Comparison of ENCODE assay signal across 13 cellular contexts in genomic region chrX:74449937-74450330, GRCh38. TPM values are rescaled to one million over a fixed set of nuclear protein-coding genes. Genes with fewer than 3 reads are reported as not detected.
DNase-seq lines count a peak whose midpoint lies in the region; ATAC-seq and TF ChIP-seq lines count a peak whose summit lies in the region.
"Had no signal": no experiment of that assay in that cellular context is flagged by ENCODE, and none has a peak within 500 bp of the region (broad histone marks: within the 10 kb centered on the region; RNA-seq: fewer than 3 reads in every experiment).

No MANE protein-coding gene starts in this region.

- CTCF ChIA-PET in Panc1 (lab: Charles Lee) = no interaction called here

- intact Hi-C loops in Panc1 (cut with micrococcal nuclease; ENCODE audit: unreplicated experiment) (loop anchor here (10.0 kb wide), 1 partner anchor 65 kb away; no protein-coding TSS in a partner anchor), lower leg skin (cut with DNase I; ENCODE audit: low total_unique reads) (no loop called here)

- peak; percentile 12 for DNase-seq in GM04503 (ENCODE audit: low read depth)
- DNase-seq in Panc1 (ENCODE audit: low read depth, low spot score) = peak; percentile 18
- peak; percentile 66 for DNase-seq in epithelial cell of prostate (ENCODE audit: low read depth, low spot score)
- DNase-seq in trophoblast cell = peak; percentile 61 to 79
- no peak for DNase-seq in MV-4-11 (lab: John Stamatoyannopoulos, UW)
- DNase-seq in lower leg skin (ENCODE audit: low spot score in 2 of 2) = no peak
- no peak for DNase-seq in 8988T
- DNase-seq: KG1, mesendoderm, NCI-H524 treated with DMSO at 0.1 percent for 48 hours had no signal

- H3K79me2 ChIP-seq in trophoblast cell (ENCODE audit: control insufficient read depth, insufficient read depth, low read length, poor library complexity) = no peaks in the 10 kb centered on the region

- H3K4me1 ChIP-seq in Panc1 (ENCODE audit: control insufficient read depth, insufficient read depth, low read length) (no peaks in the 10 kb centered on the region; the same call in 1 of the 2 replicates), trophoblast cell (ENCODE audit: control insufficient read depth in 1 of 2, insufficient read depth in 2 of 2, low read length in 2 of 2) (no peaks in the 10 kb centered on the region)

- no peak overlapping the region for H2BK120ac ChIP-seq in trophoblast cell (ENCODE audit: insufficient read depth, low read length, poor library complexity)

- no peaks in the 10 kb centered on the region for H3K79me1 ChIP-seq in trophoblast cell (ENCODE audit: low read length)

- in situ Hi-C loops in Panc1 (cut with HindIII; ENCODE audit: low pct_unique_long_range_greater_than_20kb, low sequenced_read_pairs) = no loop called here

- no peak overlapping the region for H3K18ac ChIP-seq in trophoblast cell (ENCODE audit: low read length)

- no peak overlapping the region for H2AFZ ChIP-seq in trophoblast cell (ENCODE audit: insufficient read depth, low read length, poor library complexity)

- BruUV-seq in Panc1 (replicated peaks; lab: Mats Ljungman, UMichigan) = no TSS peak

- H3K9me3 ChIP-seq in Panc1 (ENCODE audit: control insufficient read depth, insufficient read depth, low read depth, low read length) (no peaks in the 10 kb centered on the region), trophoblast cell (ENCODE audit: insufficient read depth, low read depth, low read length) (no peaks in the 10 kb centered on the region)

- no peak overlapping the region for H3K14ac ChIP-seq in trophoblast cell (ENCODE audit: low read length)

- H4K8ac ChIP-seq in trophoblast cell (ENCODE audit: low read depth, low read length) = no peak overlapping the region

- no CpG with 5 or more reads among the region's 3 CpGs for WGBS in trophoblast cell (ENCODE audit: extremely low coverage, insufficient coverage, insufficient read length)
- WGBS in lower leg skin, 2 donors = 64 to 77% methylated on average over 3 of the region's 3 CpGs

- no peak overlapping the region for H3K9ac ChIP-seq in trophoblast cell (ENCODE audit: low read length)

- H3K27ac ChIP-seq in Panc1 (ENCODE audit: low read length) = no peak overlapping the region
- H3K27ac ChIP-seq in epithelial cell of prostate = peak overlapping the region; percentile 95
- H3K27ac ChIP-seq in trophoblast cell (ENCODE audit: low read depth, low read length) = no peak overlapping the region

- no peak overlapping the region for H2BK12ac ChIP-seq in trophoblast cell (ENCODE audit: low read length)

- no peak for TF ChIP-seq POLR2A in lower leg skin (IDR thresholded peaks at IDR 0.05)

- H2BK5ac ChIP-seq in trophoblast cell (ENCODE audit: low read depth, low read length, poor library complexity) = no peak overlapping the region

- H4K91ac ChIP-seq in trophoblast cell (ENCODE audit: low read depth, low read length) = no peak overlapping the region

- no peak overlapping the region for H3K4me3 ChIP-seq in Panc1 (ENCODE audit: low read depth in 2 of 2, low read length in 2 of 2)
- no peak overlapping the region for H3K4me3 ChIP-seq in trophoblast cell (ENCODE audit: low read depth, low read length)
- no peak overlapping the region for H3K4me3 ChIP-seq in lower leg skin (ENCODE audit: low read depth, poor library complexity, severe bottlenecking)

- POLR2A ChIA-PET in Panc1 (lab: Charles Lee) = no interaction called here

- no peak overlapping the region for H2AK5ac ChIP-seq in trophoblast cell (ENCODE audit: low read length)

- peak; percentile 65 for ATAC-seq in Panc1
- no peak for ATAC-seq in GM18873 (IDR thresholded peaks at IDR 0.05; ENCODE audit: low FRiP score, unreplicated experiment)
- ATAC-seq: activated CD8-positive, alpha-beta T cell treated with anti-CD3 and anti-CD28 coated beads for 36 hours; Right ventricle myocardium inferior had no signal

- H3K4me2 ChIP-seq in trophoblast cell (ENCODE audit: low read length) = no peak overlapping the region

- TF ChIP-seq CTCF in Panc1 (IDR thresholded peaks at IDR 0.05) = no peak
- TF ChIP-seq CTCF in lower leg skin (IDR thresholded peaks at IDR 0.05) = no peak

- H3K4ac ChIP-seq in trophoblast cell (ENCODE audit: low read depth, low read length) = no peak overlapping the region

- H3K27me3 ChIP-seq in Panc1 (ENCODE audit: control insufficient read depth, insufficient read depth, low read length) = no peaks in the 10 kb centered on the region
- H3K27me3 ChIP-seq in trophoblast cell (ENCODE audit: insufficient read depth, low read length) = no peaks in the 10 kb centered on the region

- H4K12ac ChIP-seq in trophoblast cell (ENCODE audit: low read depth, low read length) = no peak overlapping the region

- no peak overlapping the region for H3K23ac ChIP-seq in trophoblast cell (ENCODE audit: low read length)

- H3K36me3 ChIP-seq in Panc1 (ENCODE audit: control insufficient read depth, insufficient read depth, low read length) (no peaks in the 10 kb centered on the region), trophoblast cell (ENCODE audit: control insufficient read depth in 1 of 2, insufficient read depth in 2 of 2, low read length in 2 of 2) (no peaks in the 10 kb centered on the region)

RNA-seq across cellular contexts. Expression of gene SLC16A2, which starts 28.6 kb away (rescaled TPM):
- total RNA-seq in Panc1 (2021; ENCODE audit: unreplicated experiment) (34.5 TPM), lower leg skin (1 to 10 TPM; 2.7 to 4.3 (median 3.2) TPM)
- polyA plus RNA-seq in Panc1 (2012; ENCODE audit: insufficient read length) = 19.5 TPM
- 6.3 and 7.0 TPM in 2 replicates for polyA plus RNA-seq in trophoblast cell (2013)

Comparison
In these comparisons a context has a peak if more than half of its experiments do, and no peak if none do; other contexts are left out.
1. DNase-seq: peak in GM04503 (single experiment), Panc1 (single experiment), epithelial cell of prostate (single experiment) and trophoblast cell (2 of 2); none in MV-4-11 (single experiment), lower leg skin (0 of 2) and 8988T (single experiment).